Comparison of ENCODE assay signal across 9 cellular contexts in genomic region chr20:63741354-63741675, GRCh38. TPM values are rescaled to one million over a fixed set of nuclear protein-coding genes. Genes with fewer than 3 reads are reported as not detected.
DNase-seq lines count a peak whose midpoint lies in the region; ATAC-seq, FAIRE-seq and TF ChIP-seq lines count a peak whose summit lies in the region.
"Had no signal": no experiment of that assay in that cellular context is flagged by ENCODE, and none has a peak within 500 bp of the region (broad histone marks: within the 10 kb centered on the region; RNA-seq: fewer than 3 reads in every experiment).

No MANE protein-coding gene starts in this region.

- H3K79me2 ChIP-seq in astrocyte (ENCODE audit: insufficient read depth, low read length) = peaks cover 8% of the 10 kb centered on the region
- peaks cover 23% of the 10 kb centered on the region for H3K79me2 ChIP-seq in HepG2 (ENCODE audit: insufficient read depth, low read length)

- POLR2A ChIA-PET in activated CD4-positive, alpha-beta T cell treated with anti-CD3 and anti-CD28 coated beads, Interleukin-2, amount 10 ng/mL, durations not matched to agents 7 days and 5 days (lab: Charles Lee) = no interaction called here
- POLR2A ChIA-PET in HepG2 (lab: Yijun Ruan, JAX) = interaction anchor here (0.7 to 2.4 kb wide), 29 partner anchors 9 to 321 kb away, joined by 3 to 41 read pairs (median 6); partner anchors contain the start of genes ARFRP1, DNAJC5, GMEB2 and PRPF6

- 17% methylated on average over 6 of the region's 6 CpGs for WGBS in HepG2 (ENCODE audit: low lambda C conversion rate)
- WGBS in thymus = 79% methylated on average over 6 of the region's 6 CpGs

- CTCF ChIA-PET in activated CD4-positive, alpha-beta T cell treated with anti-CD3 and anti-CD28 coated beads, Interleukin-2, amount 10 ng/mL, durations not matched to agents 7 days and 5 days (lab: Charles Lee) = interaction anchor here (1.0 to 1.5 kb wide), 3 partner anchors 9 to 17 kb away, joined by 3 to 5 read pairs (median 4); no protein-coding TSS in a partner anchor
- CTCF ChIA-PET in HepG2 (lab: Yijun Ruan, JAX; ENCODE audit: low intra/inter-chr PET ratio, low total read pairs) = interaction anchor here (1.0 kb wide), 1 partner anchor 35 kb away, joined by 4 read pairs; no protein-coding TSS in a partner anchor

- TF ChIP-seq RAD21 in HepG2 (CRISPR knock-in tag; IDR thresholded peaks at IDR 0.05) = no peak

- TF ChIP-seq POLR2A in HepG2 (IDR thresholded peaks at IDR 0.05; ENCODE audit: insufficient read depth in 1 of 2, low read depth in 2 of 2, low read length in 2 of 2) = no peak

- in situ Hi-C loops in HepG2 (cut with HindIII; ENCODE audit: extremely low pct_ligation_motif_present, low pct_unique_long_range_greater_than_20kb) = loop anchor here (5.0 kb wide), 1 partner anchor 34 kb away; the partner anchor contains the start of genes ARFRP1 and ZGPAT

- H3K9me3 Mint-ChIP-seq in activated CD4-positive, alpha-beta T cell treated with anti-CD3 and anti-CD28 coated beads, Interleukin-2, amount 10 ng/mL, durations not matched to agents 7 days and 5 days = no peaks in the 10 kb centered on the region
- H3K9me3 Mint-ChIP-seq in astrocyte (ENCODE audit: unreplicated experiment) = no peaks in the 10 kb centered on the region
- H3K9me3 Mint-ChIP-seq: stimulated activated naive CD8-positive, alpha-beta T cell treated with anti-CD3 and anti-CD28 coated beads, Interleukin-15, amount 100 ng/mL, for 72 hours had no signal

- H3K4me3 Mint-ChIP-seq in activated CD4-positive, alpha-beta T cell treated with anti-CD3 and anti-CD28 coated beads, Interleukin-2, amount 10 ng/mL, durations not matched to agents 7 days and 5 days = peak overlapping the region; percentile 63
- peak overlapping the region; percentile 73 for H3K4me3 Mint-ChIP-seq in astrocyte (ENCODE audit: unreplicated experiment)

- no peaks in the 10 kb centered on the region for H3K36me3 ChIP-seq in astrocyte (ENCODE audit: insufficient read depth, low read length)
- H3K36me3 ChIP-seq in HepG2 (replicated peaks in 1 of 2; ENCODE audit: control insufficient read depth in 1 of 2, insufficient read depth in 2 of 2, low read length in 2 of 2) = peaks cover 21 to 27% of the 10 kb centered on the region in 2 experiments
- peaks cover 43% of the 10 kb centered on the region for H3K36me3 ChIP-seq in thymus (ENCODE audit: control insufficient read depth, insufficient read depth)

- H4K20me1 ChIP-seq in astrocyte (ENCODE audit: insufficient read depth, low read length) = peaks cover 32% of the 10 kb centered on the region
- no peaks in the 10 kb centered on the region for H4K20me1 ChIP-seq in HepG2 (ENCODE audit: insufficient read depth, low read length)

- peak overlapping the region; percentile 98 for H3K4me2 ChIP-seq in astrocyte (ENCODE audit: low read length)
- H3K4me2 ChIP-seq in HepG2 (ENCODE audit: low read depth, low read length) = peak overlapping the region; percentile 95

- H3K27me3 ChIP-seq in astrocyte (ENCODE audit: insufficient read depth, low read length) (no peaks in the 10 kb centered on the region), HepG2 (ENCODE audit: control insufficient read depth in 1 of 2, insufficient read depth in 2 of 2, low read length in 2 of 2) (no peaks in the 10 kb centered on the region), thymus (ENCODE audit: control insufficient read depth, insufficient read depth) (no peaks in the 10 kb centered on the region)

- H3K27ac Mint-ChIP-seq in activated CD4-positive, alpha-beta T cell treated with anti-CD3 and anti-CD28 coated beads, Interleukin-2, amount 10 ng/mL, durations not matched to agents 7 days and 5 days = no peak overlapping the region
- no peak overlapping the region for H3K27ac Mint-ChIP-seq in astrocyte (ENCODE audit: unreplicated experiment)

- H3K4me3 ChIP-seq in astrocyte (ENCODE audit: insufficient read depth, low read depth, low read length) = peak overlapping the region; percentile 74
- H3K4me3 ChIP-seq in HepG2 (replicated peaks in 1 of 3; ENCODE audit: insufficient read depth in 1 of 3, low read depth in 2 of 3, low read length in 3 of 3) = peak overlapping the region; percentile 61 to 84 (median 83)
- H3K4me3 ChIP-seq in thymus (ENCODE audit: low read length) = peak overlapping the region; percentile 88

- H3K9ac ChIP-seq in astrocyte (ENCODE audit: low read length) (peak overlapping the region; percentile 83), HepG2 (ENCODE audit: insufficient read depth, low read depth, low read length) (peak overlapping the region; percentile 84)

- no peak for TF ChIP-seq EP300 in HepG2 (IDR thresholded peaks at IDR 0.05; ENCODE audit: low read depth in 2 of 2, low read length in 2 of 2)
- no peak for TF ChIP-seq EP300 in HepG2 (CRISPR knock-in tag; IDR thresholded peaks at IDR 0.05; ENCODE audit: borderline replicate concordance)

- no peak for ATAC-seq in HepG2
- ATAC-seq: stimulated activated naive CD8-positive, alpha-beta T cell treated with anti-CD3 and anti-CD28 coated beads, Interleukin-15, amount 100 ng/mL, for 72 hours had no signal

- peaks cover 15% of the 10 kb centered on the region for H3K4me1 ChIP-seq in astrocyte (ENCODE audit: insufficient read depth, low read length)
- peaks cover 64% of the 10 kb centered on the region for H3K4me1 ChIP-seq in HepG2 (ENCODE audit: insufficient read depth, low read length)
- peaks cover 20% of the 10 kb centered on the region for H3K4me1 ChIP-seq in thymus (ENCODE audit: control insufficient read depth, insufficient read depth, low read length)

- intact Hi-C loops in HepG2 (cut with micrococcal nuclease; ENCODE audit: unreplicated experiment) = loop anchor here (2.0 to 10.0 kb wide), 3 partner anchors 35 to 123 kb away; partner anchors contain the start of genes ABHD16B, ARFRP1 and TPD52L2

- TSS peak; percentile 2 for BruUV-seq in HepG2 (replicated peaks; lab: Mats Ljungman, UMichigan)

- peaks cover 2% of the 10 kb centered on the region for H3K4me1 Mint-ChIP-seq in activated CD4-positive, alpha-beta T cell treated with anti-CD3 and anti-CD28 coated beads, Interleukin-2, amount 10 ng/mL, durations not matched to agents 7 days and 5 days
- H3K4me1 Mint-ChIP-seq in astrocyte (ENCODE audit: low read depth, unreplicated experiment) = no peaks in the 10 kb centered on the region

- no peak overlapping the region for H2AFZ ChIP-seq in astrocyte (ENCODE audit: low read depth, low read length)
- no peak overlapping the region for H2AFZ ChIP-seq in HepG2 (ENCODE audit: low read length)

- H3K9me3 ChIP-seq in astrocyte (ENCODE audit: insufficient read depth, low read depth, low read length) (no peaks in the 10 kb centered on the region), HepG2 (ENCODE audit: low read length) (no peaks in the 10 kb centered on the region), thymus (ENCODE audit: control insufficient read depth) (no peaks in the 10 kb centered on the region)

- no peak for DNase-seq in activated CD4-positive, alpha-beta T cell treated with anti-CD3 and anti-CD28 coated beads, Interleukin-2, amount 10 ng/mL, durations not matched to agents 7 days and 5 days
- no peak for DNase-seq in activated CD4-positive, alpha-beta T cell treated with anti-CD3 and anti-CD28 coated beads for 4 hours
- DNase-seq in astrocyte (ENCODE audit: low read depth) (no peak), HepG2 (ENCODE audit: low spot score) (no peak), NCI-H2107 (lab: John Stamatoyannopoulos, UW) (no peak), urothelium cell line (ENCODE audit: low spot score) (no peak)
- no peak for DNase-seq in effector CD4-positive, alpha-beta T cell

- TF ChIP-seq CTCF in astrocyte (IDR thresholded peaks at IDR 0.05; ENCODE audit: insufficient read depth, low read depth, low read length) = no peak
- peak; percentile 42; the same call in 1 of the 2 replicates for TF ChIP-seq CTCF in HepG2 (CRISPR knock-in tag; IDR thresholded peaks at IDR 0.05)

- no peaks in the 10 kb centered on the region for H3K27me3 Mint-ChIP-seq in activated CD4-positive, alpha-beta T cell treated with anti-CD3 and anti-CD28 coated beads, Interleukin-2, amount 10 ng/mL, durations not matched to agents 7 days and 5 days
- H3K27me3 Mint-ChIP-seq in astrocyte (ENCODE audit: low read depth, unreplicated experiment) = no peaks in the 10 kb centered on the region
- H3K27me3 Mint-ChIP-seq: stimulated activated naive CD8-positive, alpha-beta T cell treated with anti-CD3 and anti-CD28 coated beads, Interleukin-15, amount 100 ng/mL, for 72 hours had no signal

- H3K36me3 Mint-ChIP-seq in activated CD4-positive, alpha-beta T cell treated with anti-CD3 and anti-CD28 coated beads, Interleukin-2, amount 10 ng/mL, durations not matched to agents 7 days and 5 days (ENCODE audit: low read depth) = peaks cover 14% of the 10 kb centered on the region
- H3K36me3 Mint-ChIP-seq in astrocyte (ENCODE audit: low read depth, unreplicated experiment) = peaks cover 4% of the 10 kb centered on the region

- no peak for FAIRE-seq in astrocyte (lab: Jason Lieb, UNC)
- FAIRE-seq in HepG2 (lab: Jason Lieb, UNC) = no peak
- FAIRE-seq in urothelium cell line (lab: Jason Lieb, UNC) = no peak

- H3K27ac ChIP-seq in astrocyte (ENCODE audit: low read depth, low read length) = no peak overlapping the region
- peak overlapping the region; percentile 92 for H3K27ac ChIP-seq in HepG2 (ENCODE audit: extremely low read length, insufficient read depth, low read length)
- H3K27ac ChIP-seq in thymus (ENCODE audit: low read depth) = peak overlapping the region; percentile 61

RNA-seq across cellular contexts. Expression of gene SLC2A4RG, which starts 1.7 kb away (rescaled TPM):
- 100 to 1,000 TPM; 105 to 129 TPM for total RNA-seq in activated CD4-positive, alpha-beta T cell treated with anti-CD3 and anti-CD28 coated beads, Interleukin-2, amount 10 ng/mL, durations not matched to agents 7 days and 5 days
- total RNA-seq in astrocyte (65.6 and 68.3 TPM in 2 replicates), HepG2 (2016; rRNA removed; fragmentation: Illumina TruSeq; extraction: Trizol) (47.4 and 91.4 TPM in 2 replicates)
- total RNA-seq in HepG2 (2016; cell fraction: cytosol; rRNA removed; fragmentation: Illumina TruSeq; extraction: Trizol; ENCODE audit: low read depth) = 129 and 134 TPM in 2 replicates
- 39.6 and 94.5 TPM in 2 replicates for total RNA-seq in HepG2 (2016; cell fraction: insoluble cytoplasmic fraction; rRNA removed; fragmentation: Illumina TruSeq; extraction: Trizol)
- total RNA-seq in HepG2 (2016; cell fraction: membrane; rRNA removed; fragmentation: Illumina TruSeq; extraction: Trizol) = 171 and 186 TPM in 2 replicates
- 92.1 and 130 TPM in 2 replicates for total RNA-seq in HepG2 (2016; cell fraction: nucleus; rRNA removed; fragmentation: Illumina TruSeq; extraction: Trizol)
- polyA plus RNA-seq in HepG2 (2011; rRNA removed) (95.9 and 105 TPM in 2 replicates), thymus (66.1 TPM)
- 36.7 and 62.3 TPM in 2 replicates for polyA plus RNA-seq in HepG2 (2011; cell fraction: cytosol; rRNA removed)
- polyA plus RNA-seq in HepG2 (2011; cell fraction: nucleus; rRNA removed) = 581 and 754 TPM in 2 replicates
- 65.4 and 92.2 TPM in 2 replicates for polyA plus RNA-seq in HepG2 (2012)
- 354 and 372 TPM in 2 replicates for polyA plus RNA-seq in HepG2 (2016; cell fraction: cytosol; fragmentation: Illumina TruSeq; extraction: Trizol; ENCODE audit: low read depth)
- polyA plus RNA-seq in HepG2 (2016; cell fraction: insoluble cytoplasmic fraction; fragmentation: Illumina TruSeq; extraction: Trizol; ENCODE audit: low read depth) = 107 and 130 TPM in 2 replicates
- 352 and 381 TPM in 2 replicates for polyA plus RNA-seq in HepG2 (2016; cell fraction: membrane; fragmentation: Illumina TruSeq; extraction: Trizol; ENCODE audit: low read depth)
- polyA plus RNA-seq in HepG2 (2016; cell fraction: nucleus; fragmentation: Illumina TruSeq; extraction: Trizol; ENCODE audit: insufficient read depth, low read depth) = 510 and 535 TPM in 2 replicates
- polyA minus RNA-seq in HepG2 (2011; rRNA and poly(A)+ RNA removed; ENCODE audit: low replicate concordance) = 23.9 and 51.3 TPM in 2 replicates
- polyA minus RNA-seq in HepG2 (2011; cell fraction: cytosol; rRNA and poly(A)+ RNA removed) = 24.3 and 27.0 TPM in 2 replicates
- polyA minus RNA-seq in HepG2 (2011; cell fraction: nucleus; rRNA and poly(A)+ RNA removed) = 61.3 and 75.8 TPM in 2 replicates

RNA-seq across cellular contexts. Expression of gene LIME1, which starts 4.9 kb away (rescaled TPM):
- total RNA-seq in activated CD4-positive, alpha-beta T cell treated with anti-CD3 and anti-CD28 coated beads, Interleukin-2, amount 10 ng/mL, durations not matched to agents 7 days and 5 days = 100 to 1,000 TPM; 253 to 302 TPM
- total RNA-seq in astrocyte = 7.6 TPM in 2 replicates
- 51.5 and 61.5 TPM in 2 replicates for total RNA-seq in HepG2 (2016; rRNA removed; fragmentation: Illumina TruSeq; extraction: Trizol)
- total RNA-seq in HepG2 (2016; cell fraction: cytosol; rRNA removed; fragmentation: Illumina TruSeq; extraction: Trizol; ENCODE audit: low read depth) = 59.8 and 81.2 TPM in 2 replicates
- 46.5 and 57.9 TPM in 2 replicates for total RNA-seq in HepG2 (2016; cell fraction: insoluble cytoplasmic fraction; rRNA removed; fragmentation: Illumina TruSeq; extraction: Trizol)
- total RNA-seq in HepG2 (2016; cell fraction: membrane; rRNA removed; fragmentation: Illumina TruSeq; extraction: Trizol) = 59.4 and 77.4 TPM in 2 replicates
- total RNA-seq in HepG2 (2016; cell fraction: nucleus; rRNA removed; fragmentation: Illumina TruSeq; extraction: Trizol) = 31.7 and 32.4 TPM in 2 replicates
- polyA plus RNA-seq in HepG2 (2011; rRNA removed) = 13.0 and 23.5 TPM in 2 replicates
- polyA plus RNA-seq in HepG2 (2011; cell fraction: cytosol; rRNA removed) = 20.4 and 43.4 TPM in 2 replicates
- 145 and 202 TPM in 2 replicates for polyA plus RNA-seq in HepG2 (2011; cell fraction: nucleus; rRNA removed)
- polyA plus RNA-seq in HepG2 (2012) = 14.6 and 20.3 TPM in 2 replicates
- 90.7 and 108 TPM in 2 replicates for polyA plus RNA-seq in HepG2 (2016; cell fraction: cytosol; fragmentation: Illumina TruSeq; extraction: Trizol; ENCODE audit: low read depth)
- polyA plus RNA-seq in HepG2 (2016; cell fraction: insoluble cytoplasmic fraction; fragmentation: Illumina TruSeq; extraction: Trizol; ENCODE audit: low read depth) = 72.4 and 82.2 TPM in 2 replicates
- 75.9 and 77.5 TPM in 2 replicates for polyA plus RNA-seq in HepG2 (2016; cell fraction: membrane; fragmentation: Illumina TruSeq; extraction: Trizol; ENCODE audit: low read depth)
- 89.9 and 96.0 TPM in 2 replicates for polyA plus RNA-seq in HepG2 (2016; cell fraction: nucleus; fragmentation: Illumina TruSeq; extraction: Trizol; ENCODE audit: insufficient read depth, low read depth)
- polyA minus RNA-seq in HepG2 (2011; rRNA and poly(A)+ RNA removed; ENCODE audit: low replicate concordance) = 2.1 and 20.3 TPM in 2 replicates
- 22.2 and 31.7 TPM in 2 replicates for polyA minus RNA-seq in HepG2 (2011; cell fraction: cytosol; rRNA and poly(A)+ RNA removed)
- polyA minus RNA-seq in HepG2 (2011; cell fraction: nucleus; rRNA and poly(A)+ RNA removed) = 13.2 and 15.8 TPM in 2 replicates
- 181 TPM for polyA plus RNA-seq in thymus

RNA-seq across cellular contexts. Expression of gene ZGPAT, which starts 33.5 kb away (rescaled TPM):
- total RNA-seq in activated CD4-positive, alpha-beta T cell treated with anti-CD3 and anti-CD28 coated beads, Interleukin-2, amount 10 ng/mL, durations not matched to agents 7 days and 5 days = 10 to 100 TPM; 37.3 to 43.3 TPM
- 24.8 and 25.5 TPM in 2 replicates for total RNA-seq in astrocyte
- 40.2 and 41.9 TPM in 2 replicates for total RNA-seq in HepG2 (2016; rRNA removed; fragmentation: Illumina TruSeq; extraction: Trizol)
- 34.8 and 37.0 TPM in 2 replicates for total RNA-seq in HepG2 (2016; cell fraction: cytosol; rRNA removed; fragmentation: Illumina TruSeq; extraction: Trizol; ENCODE audit: low read depth)
- total RNA-seq in HepG2 (2016; cell fraction: insoluble cytoplasmic fraction; rRNA removed; fragmentation: Illumina TruSeq; extraction: Trizol) = 37.7 and 46.6 TPM in 2 replicates
- 18.3 and 22.0 TPM in 2 replicates for total RNA-seq in HepG2 (2016; cell fraction: membrane; rRNA removed; fragmentation: Illumina TruSeq; extraction: Trizol)
- total RNA-seq in HepG2 (2016; cell fraction: nucleus; rRNA removed; fragmentation: Illumina TruSeq; extraction: Trizol) = 23.9 and 24.8 TPM in 2 replicates
- 23.0 and 32.8 TPM in 2 replicates for polyA plus RNA-seq in HepG2 (2011; rRNA removed)
- 17.1 and 24.8 TPM in 2 replicates for polyA plus RNA-seq in HepG2 (2011; cell fraction: cytosol; rRNA removed)
- polyA plus RNA-seq in HepG2 (2011; cell fraction: nucleus; rRNA removed) = 93.0 and 104 TPM in 2 replicates
- 16.8 and 17.7 TPM in 2 replicates for polyA plus RNA-seq in HepG2 (2012)
- polyA plus RNA-seq in HepG2 (2016; cell fraction: cytosol; fragmentation: Illumina TruSeq; extraction: Trizol; ENCODE audit: low read depth) = 4.5 and 5.1 TPM in 2 replicates
- polyA plus RNA-seq in HepG2 (2016; cell fraction: insoluble cytoplasmic fraction; fragmentation: Illumina TruSeq; extraction: Trizol; ENCODE audit: low read depth) = 36.0 and 43.8 TPM in 2 replicates
- 9.1 and 10.0 TPM in 2 replicates for polyA plus RNA-seq in HepG2 (2016; cell fraction: membrane; fragmentation: Illumina TruSeq; extraction: Trizol; ENCODE audit: low read depth)
- 70.9 and 80.9 TPM in 2 replicates for polyA plus RNA-seq in HepG2 (2016; cell fraction: nucleus; fragmentation: Illumina TruSeq; extraction: Trizol; ENCODE audit: insufficient read depth, low read depth)
- polyA minus RNA-seq in HepG2 (2011; rRNA and poly(A)+ RNA removed; ENCODE audit: low replicate concordance) = 12.8 and 40.1 TPM in 2 replicates
- polyA minus RNA-seq in HepG2 (2011; cell fraction: cytosol; rRNA and poly(A)+ RNA removed) = 9.3 and 9.5 TPM in 2 replicates
- 13.8 and 15.9 TPM in 2 replicates for polyA minus RNA-seq in HepG2 (2011; cell fraction: nucleus; rRNA and poly(A)+ RNA removed)
- polyA plus RNA-seq in thymus = 66.6 TPM

RNA-seq across cellular contexts. Expression of gene ARFRP1, which starts 33.5 kb away (rescaled TPM):
- total RNA-seq in activated CD4-positive, alpha-beta T cell treated with anti-CD3 and anti-CD28 coated beads, Interleukin-2, amount 10 ng/mL, durations not matched to agents 7 days and 5 days = 10 to 100 TPM; 52.7 to 64.5 TPM
- total RNA-seq in astrocyte = 30.0 and 32.5 TPM in 2 replicates
- 33.7 and 51.1 TPM in 2 replicates for total RNA-seq in HepG2 (2016; rRNA removed; fragmentation: Illumina TruSeq; extraction: Trizol)
- 9.6 and 11.5 TPM in 2 replicates for total RNA-seq in HepG2 (2016; cell fraction: cytosol; rRNA removed; fragmentation: Illumina TruSeq; extraction: Trizol; ENCODE audit: low read depth)
- 31.8 and 53.2 TPM in 2 replicates for total RNA-seq in HepG2 (2016; cell fraction: insoluble cytoplasmic fraction; rRNA removed; fragmentation: Illumina TruSeq; extraction: Trizol)
- total RNA-seq in HepG2 (2016; cell fraction: membrane; rRNA removed; fragmentation: Illumina TruSeq; extraction: Trizol) = 22.2 and 23.1 TPM in 2 replicates
- total RNA-seq in HepG2 (2016; cell fraction: nucleus; rRNA removed; fragmentation: Illumina TruSeq; extraction: Trizol) = 37.5 and 46.0 TPM in 2 replicates
- 32.0 and 42.8 TPM in 2 replicates for polyA plus RNA-seq in HepG2 (2011; rRNA removed)
- 48.5 and 49.6 TPM in 2 replicates for polyA plus RNA-seq in HepG2 (2011; cell fraction: cytosol; rRNA removed)
- polyA plus RNA-seq in HepG2 (2011; cell fraction: nucleus; rRNA removed) = 123 and 125 TPM in 2 replicates
- 26.6 and 30.7 TPM in 2 replicates for polyA plus RNA-seq in HepG2 (2012)
- polyA plus RNA-seq in HepG2 (2016; cell fraction: cytosol; fragmentation: Illumina TruSeq; extraction: Trizol; ENCODE audit: low read depth) = 8.8 and 9.1 TPM in 2 replicates
- polyA plus RNA-seq in HepG2 (2016; cell fraction: insoluble cytoplasmic fraction; fragmentation: Illumina TruSeq; extraction: Trizol; ENCODE audit: low read depth) = 30.0 and 34.6 TPM in 2 replicates
- polyA plus RNA-seq in HepG2 (2016; cell fraction: membrane; fragmentation: Illumina TruSeq; extraction: Trizol; ENCODE audit: low read depth) = 12.6 and 13.5 TPM in 2 replicates
- polyA plus RNA-seq in HepG2 (2016; cell fraction: nucleus; fragmentation: Illumina TruSeq; extraction: Trizol; ENCODE audit: insufficient read depth, low read depth) = 86.0 and 91.0 TPM in 2 replicates
- 28.5 and 35.1 TPM in 2 replicates for polyA minus RNA-seq in HepG2 (2011; rRNA and poly(A)+ RNA removed; ENCODE audit: low replicate concordance)
- 10.4 and 12.4 TPM in 2 replicates for polyA minus RNA-seq in HepG2 (2011; cell fraction: cytosol; rRNA and poly(A)+ RNA removed)
- polyA minus RNA-seq in HepG2 (2011; cell fraction: nucleus; rRNA and poly(A)+ RNA removed) = 55.9 and 67.1 TPM in 2 replicates
- polyA plus RNA-seq in thymus = 94.0 TPM

RNA-seq across cellular contexts. Expression of gene TNFRSF6B, which starts 44.9 kb away (rescaled TPM):
- 1 to 10 TPM in 1 of 2 experiments, not detected in 1; 1.0 TPM for total RNA-seq in activated CD4-positive, alpha-beta T cell treated with anti-CD3 and anti-CD28 coated beads, Interleukin-2, amount 10 ng/mL, durations not matched to agents 7 days and 5 days
- total RNA-seq in astrocyte = 2.0 and 2.8 TPM in 2 replicates
- total RNA-seq in HepG2 (2016; rRNA removed; fragmentation: Illumina TruSeq; extraction: Trizol) = not detected in 2 replicates
- total RNA-seq in HepG2 (2016; cell fraction: cytosol; rRNA removed; fragmentation: Illumina TruSeq; extraction: Trizol; ENCODE audit: low read depth) = not detected in 2 replicates
- not detected in 2 replicates for total RNA-seq in HepG2 (2016; cell fraction: insoluble cytoplasmic fraction; rRNA removed; fragmentation: Illumina TruSeq; extraction: Trizol)
- total RNA-seq in HepG2 (2016; cell fraction: membrane; rRNA removed; fragmentation: Illumina TruSeq; extraction: Trizol) = not detected in 2 replicates
- not detected in 2 replicates for total RNA-seq in HepG2 (2016; cell fraction: nucleus; rRNA removed; fragmentation: Illumina TruSeq; extraction: Trizol)
- 0.24 and 0.86 TPM in 2 replicates for polyA plus RNA-seq in HepG2 (2011; rRNA removed)
- 0.45 and 1.3 TPM in 2 replicates for polyA plus RNA-seq in HepG2 (2011; cell fraction: cytosol; rRNA removed)
- polyA plus RNA-seq in HepG2 (2011; cell fraction: nucleus; rRNA removed) = 22.5 and 36.0 TPM in 2 replicates
- 0.55 TPM in 1 of 2 replicates, not detected in the other for polyA plus RNA-seq in HepG2 (2012)
- polyA plus RNA-seq in HepG2 (2016; cell fraction: cytosol; fragmentation: Illumina TruSeq; extraction: Trizol; ENCODE audit: low read depth) = 0.45 and 0.48 TPM in 2 replicates
- polyA plus RNA-seq in HepG2 (2016; cell fraction: insoluble cytoplasmic fraction; fragmentation: Illumina TruSeq; extraction: Trizol; ENCODE audit: low read depth) = 0.32 TPM in 1 of 2 replicates, not detected in the other
- 0.37 and 0.71 TPM in 2 replicates for polyA plus RNA-seq in HepG2 (2016; cell fraction: membrane; fragmentation: Illumina TruSeq; extraction: Trizol; ENCODE audit: low read depth)
- not detected in 2 replicates for polyA plus RNA-seq in HepG2 (2016; cell fraction: nucleus; fragmentation: Illumina TruSeq; extraction: Trizol; ENCODE audit: insufficient read depth, low read depth)
- polyA minus RNA-seq in HepG2 (2011; rRNA and poly(A)+ RNA removed; ENCODE audit: low replicate concordance) = not detected in 2 replicates
- not detected in 2 replicates for polyA minus RNA-seq in HepG2 (2011; cell fraction: cytosol; rRNA and poly(A)+ RNA removed)
- polyA minus RNA-seq in HepG2 (2011; cell fraction: nucleus; rRNA and poly(A)+ RNA removed) = not detected in 2 replicates
- 34.7 TPM for polyA plus RNA-seq in thymus
